In the genomic region with DNA sequence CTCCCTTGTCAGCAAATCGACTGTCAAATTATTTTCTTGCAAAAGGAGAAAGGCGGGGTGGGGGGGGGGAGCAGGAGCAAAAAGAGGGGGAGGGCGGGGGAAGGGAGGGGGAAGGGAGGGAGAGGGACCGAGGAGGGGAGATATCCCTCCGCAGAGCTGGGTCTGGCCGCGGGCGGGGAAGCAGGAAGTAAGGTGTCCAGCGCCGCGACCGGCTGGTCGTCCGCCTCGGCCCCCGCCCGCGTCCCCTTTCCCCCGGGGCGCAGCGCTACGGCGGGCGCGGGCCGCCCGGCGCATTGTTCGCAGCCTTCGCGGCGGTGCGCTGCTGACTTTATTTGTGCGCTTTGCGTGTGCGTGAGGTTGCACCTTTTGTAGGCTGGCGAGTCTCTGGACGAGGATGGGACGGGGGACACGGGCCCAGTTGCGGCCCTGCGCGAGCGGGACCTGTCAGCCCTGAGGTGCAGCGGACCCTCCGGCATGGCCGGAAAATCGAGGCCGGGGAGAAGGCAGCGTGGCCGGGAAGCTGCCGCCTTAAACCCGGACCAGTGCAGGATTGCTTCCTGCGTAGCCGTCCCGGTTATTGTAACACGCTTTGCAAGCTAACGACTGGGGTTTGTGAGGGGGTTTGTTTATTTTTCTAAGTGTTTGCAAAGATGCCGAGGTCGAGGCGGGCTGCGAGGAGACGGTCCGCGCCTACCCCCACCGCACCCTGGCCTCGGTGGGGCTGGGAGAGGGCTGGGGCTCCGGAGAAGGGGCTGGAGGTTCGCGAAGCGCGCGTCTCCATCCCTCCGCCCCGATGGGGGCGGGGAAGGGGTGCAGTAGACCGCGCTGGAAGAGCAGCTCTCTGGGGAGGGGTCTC, we compare ENCODE assay signal across 1 cellular context.
TF ChIP-seq lines count a peak whose summit lies in the region.

No MANE protein-coding gene starts in this region.

TF ChIP-seq in HepG2, 621 proteins besides CTCF, POLR2A, EP300 and RAD21 (continued from another document and continues in another):
- TF ChIP-seq, protein P1, sequence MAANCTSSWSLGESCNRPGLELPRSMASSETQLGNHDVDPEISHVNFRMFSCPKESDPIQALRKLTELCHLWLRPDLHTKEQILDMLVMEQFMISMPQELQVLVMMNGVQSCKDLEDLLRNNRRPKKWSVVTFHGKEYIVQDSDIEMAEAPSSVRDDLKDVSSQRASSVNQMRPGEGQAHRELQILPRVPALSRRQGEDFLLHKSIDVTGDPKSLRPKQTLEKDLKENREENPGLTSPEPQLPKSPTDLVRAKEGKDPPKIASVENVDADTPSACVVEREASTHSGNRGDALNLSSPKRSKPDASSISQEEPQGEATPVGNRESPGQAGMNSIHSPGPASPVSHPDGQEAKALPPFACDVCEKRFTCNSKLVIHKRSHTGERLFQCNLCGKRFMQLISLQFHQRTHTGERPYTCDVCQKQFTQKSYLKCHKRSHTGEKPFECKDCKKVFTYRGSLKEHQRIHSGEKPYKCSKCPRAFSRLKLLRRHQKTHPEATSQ (CRISPR knock-in tag; IDR thresholded peaks at IDR 0.05; ENCODE audit: borderline replicate concordance): no peak
- TF ChIP-seq, protein P2, sequence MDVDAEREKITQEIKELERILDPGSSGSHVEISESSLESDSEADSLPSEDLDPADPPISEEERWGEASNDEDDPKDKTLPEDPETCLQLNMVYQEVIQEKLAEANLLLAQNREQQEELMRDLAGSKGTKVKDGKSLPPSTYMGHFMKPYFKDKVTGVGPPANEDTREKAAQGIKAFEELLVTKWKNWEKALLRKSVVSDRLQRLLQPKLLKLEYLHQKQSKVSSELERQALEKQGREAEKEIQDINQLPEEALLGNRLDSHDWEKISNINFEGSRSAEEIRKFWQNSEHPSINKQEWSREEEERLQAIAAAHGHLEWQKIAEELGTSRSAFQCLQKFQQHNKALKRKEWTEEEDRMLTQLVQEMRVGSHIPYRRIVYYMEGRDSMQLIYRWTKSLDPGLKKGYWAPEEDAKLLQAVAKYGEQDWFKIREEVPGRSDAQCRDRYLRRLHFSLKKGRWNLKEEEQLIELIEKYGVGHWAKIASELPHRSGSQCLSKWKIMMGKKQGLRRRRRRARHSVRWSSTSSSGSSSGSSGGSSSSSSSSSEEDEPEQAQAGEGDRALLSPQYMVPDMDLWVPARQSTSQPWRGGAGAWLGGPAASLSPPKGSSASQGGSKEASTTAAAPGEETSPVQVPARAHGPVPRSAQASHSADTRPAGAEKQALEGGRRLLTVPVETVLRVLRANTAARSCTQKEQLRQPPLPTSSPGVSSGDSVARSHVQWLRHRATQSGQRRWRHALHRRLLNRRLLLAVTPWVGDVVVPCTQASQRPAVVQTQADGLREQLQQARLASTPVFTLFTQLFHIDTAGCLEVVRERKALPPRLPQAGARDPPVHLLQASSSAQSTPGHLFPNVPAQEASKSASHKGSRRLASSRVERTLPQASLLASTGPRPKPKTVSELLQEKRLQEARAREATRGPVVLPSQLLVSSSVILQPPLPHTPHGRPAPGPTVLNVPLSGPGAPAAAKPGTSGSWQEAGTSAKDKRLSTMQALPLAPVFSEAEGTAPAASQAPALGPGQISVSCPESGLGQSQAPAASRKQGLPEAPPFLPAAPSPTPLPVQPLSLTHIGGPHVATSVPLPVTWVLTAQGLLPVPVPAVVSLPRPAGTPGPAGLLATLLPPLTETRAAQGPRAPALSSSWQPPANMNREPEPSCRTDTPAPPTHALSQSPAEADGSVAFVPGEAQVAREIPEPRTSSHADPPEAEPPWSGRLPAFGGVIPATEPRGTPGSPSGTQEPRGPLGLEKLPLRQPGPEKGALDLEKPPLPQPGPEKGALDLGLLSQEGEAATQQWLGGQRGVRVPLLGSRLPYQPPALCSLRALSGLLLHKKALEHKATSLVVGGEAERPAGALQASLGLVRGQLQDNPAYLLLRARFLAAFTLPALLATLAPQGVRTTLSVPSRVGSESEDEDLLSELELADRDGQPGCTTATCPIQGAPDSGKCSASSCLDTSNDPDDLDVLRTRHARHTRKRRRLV (CRISPR knock-in tag; IDR thresholded peaks at IDR 0.05): no peak
- no peak for TF ChIP-seq HCFC1 (IDR thresholded peaks at IDR 0.05; ENCODE audit: low read depth, low read length)
- TF ChIP-seq GTF3A (CRISPR knock-in tag; conservative IDR thresholded peaks at IDR 0.05): no peak
- no peak for TF ChIP-seq RBM39 (IDR thresholded peaks at IDR 0.05; ENCODE audit: low read depth, low read length, poor library complexity, severe bottlenecking)
- TF ChIP-seq IRX3 (CRISPR knock-in tag; IDR thresholded peaks at IDR 0.05; ENCODE audit: borderline replicate concordance, low read depth): 0 out of 2 replicates have a peak, but pooled peaks have one; percentile 21
- TF ChIP-seq, protein P3, sequence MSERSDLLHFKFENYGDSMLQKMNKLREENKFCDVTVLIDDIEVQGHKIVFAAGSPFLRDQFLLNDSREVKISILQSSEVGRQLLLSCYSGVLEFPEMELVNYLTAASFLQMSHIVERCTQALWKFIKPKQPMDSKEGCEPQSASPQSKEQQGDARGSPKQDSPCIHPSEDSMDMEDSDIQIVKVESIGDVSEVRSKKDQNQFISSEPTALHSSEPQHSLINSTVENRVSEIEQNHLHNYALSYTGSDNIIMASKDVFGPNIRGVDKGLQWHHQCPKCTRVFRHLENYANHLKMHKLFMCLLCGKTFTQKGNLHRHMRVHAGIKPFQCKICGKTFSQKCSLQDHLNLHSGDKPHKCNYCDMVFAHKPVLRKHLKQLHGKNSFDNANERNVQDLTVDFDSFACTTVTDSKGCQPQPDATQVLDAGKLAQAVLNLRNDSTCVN (CRISPR knock-in tag; IDR thresholded peaks at IDR 0.05; ENCODE audit: borderline replicate concordance): no peak
- no peak for TF ChIP-seq NFRKB (IDR thresholded peaks at IDR 0.05)
- TF ChIP-seq, protein P4, sequence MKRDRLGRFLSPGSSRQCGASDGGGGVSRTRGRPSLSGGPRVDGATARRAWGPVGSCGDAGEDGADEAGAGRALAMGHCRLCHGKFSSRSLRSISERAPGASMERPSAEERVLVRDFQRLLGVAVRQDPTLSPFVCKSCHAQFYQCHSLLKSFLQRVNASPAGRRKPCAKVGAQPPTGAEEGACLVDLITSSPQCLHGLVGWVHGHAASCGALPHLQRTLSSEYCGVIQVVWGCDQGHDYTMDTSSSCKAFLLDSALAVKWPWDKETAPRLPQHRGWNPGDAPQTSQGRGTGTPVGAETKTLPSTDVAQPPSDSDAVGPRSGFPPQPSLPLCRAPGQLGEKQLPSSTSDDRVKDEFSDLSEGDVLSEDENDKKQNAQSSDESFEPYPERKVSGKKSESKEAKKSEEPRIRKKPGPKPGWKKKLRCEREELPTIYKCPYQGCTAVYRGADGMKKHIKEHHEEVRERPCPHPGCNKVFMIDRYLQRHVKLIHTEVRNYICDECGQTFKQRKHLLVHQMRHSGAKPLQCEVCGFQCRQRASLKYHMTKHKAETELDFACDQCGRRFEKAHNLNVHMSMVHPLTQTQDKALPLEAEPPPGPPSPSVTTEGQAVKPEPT (CRISPR knock-in tag; IDR thresholded peaks at IDR 0.05; ENCODE audit: low read depth): peak; percentile 38; the same call in 1 of the 2 replicates
- TF ChIP-seq, protein P5, sequence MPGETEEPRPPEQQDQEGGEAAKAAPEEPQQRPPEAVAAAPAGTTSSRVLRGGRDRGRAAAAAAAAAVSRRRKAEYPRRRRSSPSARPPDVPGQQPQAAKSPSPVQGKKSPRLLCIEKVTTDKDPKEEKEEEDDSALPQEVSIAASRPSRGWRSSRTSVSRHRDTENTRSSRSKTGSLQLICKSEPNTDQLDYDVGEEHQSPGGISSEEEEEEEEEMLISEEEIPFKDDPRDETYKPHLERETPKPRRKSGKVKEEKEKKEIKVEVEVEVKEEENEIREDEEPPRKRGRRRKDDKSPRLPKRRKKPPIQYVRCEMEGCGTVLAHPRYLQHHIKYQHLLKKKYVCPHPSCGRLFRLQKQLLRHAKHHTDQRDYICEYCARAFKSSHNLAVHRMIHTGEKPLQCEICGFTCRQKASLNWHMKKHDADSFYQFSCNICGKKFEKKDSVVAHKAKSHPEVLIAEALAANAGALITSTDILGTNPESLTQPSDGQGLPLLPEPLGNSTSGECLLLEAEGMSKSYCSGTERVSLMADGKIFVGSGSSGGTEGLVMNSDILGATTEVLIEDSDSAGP (CRISPR knock-in tag; IDR thresholded peaks at IDR 0.05; ENCODE audit: borderline replicate concordance): peak; percentile 27; the same call in 1 of the 2 replicates
- TF ChIP-seq, protein P6, sequence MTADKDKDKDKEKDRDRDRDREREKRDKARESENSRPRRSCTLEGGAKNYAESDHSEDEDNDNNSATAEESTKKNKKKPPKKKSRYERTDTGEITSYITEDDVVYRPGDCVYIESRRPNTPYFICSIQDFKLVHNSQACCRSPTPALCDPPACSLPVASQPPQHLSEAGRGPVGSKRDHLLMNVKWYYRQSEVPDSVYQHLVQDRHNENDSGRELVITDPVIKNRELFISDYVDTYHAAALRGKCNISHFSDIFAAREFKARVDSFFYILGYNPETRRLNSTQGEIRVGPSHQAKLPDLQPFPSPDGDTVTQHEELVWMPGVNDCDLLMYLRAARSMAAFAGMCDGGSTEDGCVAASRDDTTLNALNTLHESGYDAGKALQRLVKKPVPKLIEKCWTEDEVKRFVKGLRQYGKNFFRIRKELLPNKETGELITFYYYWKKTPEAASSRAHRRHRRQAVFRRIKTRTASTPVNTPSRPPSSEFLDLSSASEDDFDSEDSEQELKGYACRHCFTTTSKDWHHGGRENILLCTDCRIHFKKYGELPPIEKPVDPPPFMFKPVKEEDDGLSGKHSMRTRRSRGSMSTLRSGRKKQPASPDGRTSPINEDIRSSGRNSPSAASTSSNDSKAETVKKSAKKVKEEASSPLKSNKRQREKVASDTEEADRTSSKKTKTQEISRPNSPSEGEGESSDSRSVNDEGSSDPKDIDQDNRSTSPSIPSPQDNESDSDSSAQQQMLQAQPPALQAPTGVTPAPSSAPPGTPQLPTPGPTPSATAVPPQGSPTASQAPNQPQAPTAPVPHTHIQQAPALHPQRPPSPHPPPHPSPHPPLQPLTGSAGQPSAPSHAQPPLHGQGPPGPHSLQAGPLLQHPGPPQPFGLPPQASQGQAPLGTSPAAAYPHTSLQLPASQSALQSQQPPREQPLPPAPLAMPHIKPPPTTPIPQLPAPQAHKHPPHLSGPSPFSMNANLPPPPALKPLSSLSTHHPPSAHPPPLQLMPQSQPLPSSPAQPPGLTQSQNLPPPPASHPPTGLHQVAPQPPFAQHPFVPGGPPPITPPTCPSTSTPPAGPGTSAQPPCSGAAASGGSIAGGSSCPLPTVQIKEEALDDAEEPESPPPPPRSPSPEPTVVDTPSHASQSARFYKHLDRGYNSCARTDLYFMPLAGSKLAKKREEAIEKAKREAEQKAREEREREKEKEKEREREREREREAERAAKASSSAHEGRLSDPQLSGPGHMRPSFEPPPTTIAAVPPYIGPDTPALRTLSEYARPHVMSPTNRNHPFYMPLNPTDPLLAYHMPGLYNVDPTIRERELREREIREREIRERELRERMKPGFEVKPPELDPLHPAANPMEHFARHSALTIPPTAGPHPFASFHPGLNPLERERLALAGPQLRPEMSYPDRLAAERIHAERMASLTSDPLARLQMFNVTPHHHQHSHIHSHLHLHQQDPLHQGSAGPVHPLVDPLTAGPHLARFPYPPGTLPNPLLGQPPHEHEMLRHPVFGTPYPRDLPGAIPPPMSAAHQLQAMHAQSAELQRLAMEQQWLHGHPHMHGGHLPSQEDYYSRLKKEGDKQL (CRISPR knock-in tag; IDR thresholded peaks at IDR 0.05; ENCODE audit: low read depth): no peak
- TF ChIP-seq, protein P7, sequence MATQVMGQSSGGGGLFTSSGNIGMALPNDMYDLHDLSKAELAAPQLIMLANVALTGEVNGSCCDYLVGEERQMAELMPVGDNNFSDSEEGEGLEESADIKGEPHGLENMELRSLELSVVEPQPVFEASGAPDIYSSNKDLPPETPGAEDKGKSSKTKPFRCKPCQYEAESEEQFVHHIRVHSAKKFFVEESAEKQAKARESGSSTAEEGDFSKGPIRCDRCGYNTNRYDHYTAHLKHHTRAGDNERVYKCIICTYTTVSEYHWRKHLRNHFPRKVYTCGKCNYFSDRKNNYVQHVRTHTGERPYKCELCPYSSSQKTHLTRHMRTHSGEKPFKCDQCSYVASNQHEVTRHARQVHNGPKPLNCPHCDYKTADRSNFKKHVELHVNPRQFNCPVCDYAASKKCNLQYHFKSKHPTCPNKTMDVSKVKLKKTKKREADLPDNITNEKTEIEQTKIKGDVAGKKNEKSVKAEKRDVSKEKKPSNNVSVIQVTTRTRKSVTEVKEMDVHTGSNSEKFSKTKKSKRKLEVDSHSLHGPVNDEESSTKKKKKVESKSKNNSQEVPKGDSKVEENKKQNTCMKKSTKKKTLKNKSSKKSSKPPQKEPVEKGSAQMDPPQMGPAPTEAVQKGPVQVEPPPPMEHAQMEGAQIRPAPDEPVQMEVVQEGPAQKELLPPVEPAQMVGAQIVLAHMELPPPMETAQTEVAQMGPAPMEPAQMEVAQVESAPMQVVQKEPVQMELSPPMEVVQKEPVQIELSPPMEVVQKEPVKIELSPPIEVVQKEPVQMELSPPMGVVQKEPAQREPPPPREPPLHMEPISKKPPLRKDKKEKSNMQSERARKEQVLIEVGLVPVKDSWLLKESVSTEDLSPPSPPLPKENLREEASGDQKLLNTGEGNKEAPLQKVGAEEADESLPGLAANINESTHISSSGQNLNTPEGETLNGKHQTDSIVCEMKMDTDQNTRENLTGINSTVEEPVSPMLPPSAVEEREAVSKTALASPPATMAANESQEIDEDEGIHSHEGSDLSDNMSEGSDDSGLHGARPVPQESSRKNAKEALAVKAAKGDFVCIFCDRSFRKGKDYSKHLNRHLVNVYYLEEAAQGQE (IDR thresholded peaks at IDR 0.05; ENCODE audit: borderline replicate concordance in 1 of 2, low read depth in 1 of 2, low read length in 2 of 2): no peak
- TF ChIP-seq HNRNPLL (IDR thresholded peaks at IDR 0.05; ENCODE audit: low read depth, low read length, poor library complexity, severe bottlenecking): peak; percentile 99
- TF ChIP-seq, protein P8, sequence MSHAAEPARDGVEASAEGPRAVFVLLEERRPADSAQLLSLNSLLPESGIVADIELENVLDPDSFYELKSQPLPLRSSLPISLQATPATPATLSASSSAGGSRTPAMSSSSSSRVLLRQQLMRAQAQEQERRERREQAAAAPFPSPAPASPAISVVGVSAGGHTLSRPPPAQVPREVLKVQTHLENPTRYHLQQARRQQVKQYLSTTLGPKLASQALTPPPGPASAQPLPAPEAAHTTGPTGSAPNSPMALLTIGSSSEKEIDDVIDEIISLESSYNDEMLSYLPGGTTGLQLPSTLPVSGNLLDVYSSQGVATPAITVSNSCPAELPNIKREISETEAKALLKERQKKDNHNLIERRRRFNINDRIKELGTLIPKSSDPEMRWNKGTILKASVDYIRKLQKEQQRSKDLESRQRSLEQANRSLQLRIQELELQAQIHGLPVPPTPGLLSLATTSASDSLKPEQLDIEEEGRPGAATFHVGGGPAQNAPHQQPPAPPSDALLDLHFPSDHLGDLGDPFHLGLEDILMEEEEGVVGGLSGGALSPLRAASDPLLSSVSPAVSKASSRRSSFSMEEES (CRISPR knock-in tag; IDR thresholded peaks at IDR 0.05): no peak
- TF ChIP-seq, protein P9, sequence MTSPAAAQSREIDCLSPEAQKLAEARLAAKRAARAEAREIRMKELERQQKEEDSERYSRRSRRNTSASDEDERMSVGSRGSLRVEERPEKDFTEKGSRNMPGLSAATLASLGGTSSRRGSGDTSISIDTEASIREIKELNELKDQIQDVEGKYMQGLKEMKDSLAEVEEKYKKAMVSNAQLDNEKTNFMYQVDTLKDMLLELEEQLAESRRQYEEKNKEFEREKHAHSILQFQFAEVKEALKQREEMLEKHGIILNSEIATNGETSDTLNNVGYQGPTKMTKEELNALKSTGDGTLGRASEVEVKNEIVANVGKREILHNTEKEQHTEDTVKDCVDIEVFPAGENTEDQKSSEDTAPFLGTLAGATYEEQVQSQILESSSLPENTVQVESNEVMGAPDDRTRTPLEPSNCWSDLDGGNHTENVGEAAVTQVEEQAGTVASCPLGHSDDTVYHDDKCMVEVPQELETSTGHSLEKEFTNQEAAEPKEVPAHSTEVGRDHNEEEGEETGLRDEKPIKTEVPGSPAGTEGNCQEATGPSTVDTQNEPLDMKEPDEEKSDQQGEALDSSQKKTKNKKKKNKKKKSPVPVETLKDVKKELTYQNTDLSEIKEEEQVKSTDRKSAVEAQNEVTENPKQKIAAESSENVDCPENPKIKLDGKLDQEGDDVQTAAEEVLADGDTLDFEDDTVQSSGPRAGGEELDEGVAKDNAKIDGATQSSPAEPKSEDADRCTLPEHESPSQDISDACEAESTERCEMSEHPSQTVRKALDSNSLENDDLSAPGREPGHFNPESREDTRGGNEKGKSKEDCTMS (CRISPR knock-in tag; conservative IDR thresholded peaks at IDR 0.05): no peak
